In the genomic region with DNA sequence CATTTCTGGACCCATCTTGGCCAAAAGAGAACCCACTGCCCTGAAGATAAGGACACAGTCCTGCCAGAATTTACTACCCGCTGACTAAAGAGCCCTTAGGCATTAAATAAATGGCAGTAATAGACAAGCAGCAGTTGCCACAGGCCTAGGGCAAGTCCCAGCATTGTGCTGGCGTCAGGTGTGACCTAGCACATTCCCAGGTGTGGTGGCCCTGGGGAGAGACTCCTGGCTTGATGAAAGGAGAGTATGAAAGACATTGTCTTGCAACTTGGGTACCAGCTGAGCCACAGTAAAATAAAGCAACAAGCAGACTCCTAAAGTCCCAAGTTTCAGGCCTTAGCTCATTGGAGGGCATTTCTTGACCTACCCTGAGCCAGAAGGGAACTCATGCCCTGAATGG, we compare ENCODE assay signal across 23 cellular contexts.
"Had no signal": no experiment of that assay in that cellular context is flagged by ENCODE, and none has a peak within 500 bp of the region (broad histone marks: within the 10 kb centered on the region; RNA-seq: fewer than 3 reads in every experiment).

No MANE protein-coding gene starts in this region.

- DNase-seq: colonic mucosa; effector CD8-positive, alpha-beta T cell; erythroblast; esophagus squamous epithelium; foreskin melanocyte; glutamatergic neuron; heart right ventricle; hippocampal formation; immature natural killer cell; islet precursor cell; left ventricle myocardium superior; lower lobe of right lung; naive thymus-derived CD4-positive, alpha-beta T cell; nucleus accumbens; sigmoid colon; stimulated activated CD4-positive, alpha-beta T cell treated with anti-CD3 and anti-CD28 coated beads, Interleukin-2, amount 100 ng/mL, for 24 hours; stimulated activated CD4-positive, alpha-beta T cell treated with anti-CD3 and anti-CD28 coated beads, Interleukin-4, amount 100 ng/mL, for 24 hours; stimulated activated naive CD4-positive, alpha-beta T cell treated with Interleukin-2 at 50 U/mL for 16 hours; stomach; thyroid gland had no signal

- H3K4me3 ChIP-seq: colonic mucosa, esophagus squamous epithelium, heart right ventricle, lower lobe of right lung, neural progenitor cell, prostate gland, sigmoid colon, stomach, thyroid gland had no signal

- H3K4me1 ChIP-seq: colonic mucosa, esophagus squamous epithelium, heart right ventricle, lower lobe of right lung, prostate gland, sigmoid colon, stomach, thyroid gland had no signal

- H3K4me2 ChIP-seq: neural progenitor cell had no signal

- H3K9ac ChIP-seq: neural progenitor cell had no signal

- H2AFZ ChIP-seq: neural progenitor cell had no signal

- H3K27me3 ChIP-seq: colonic mucosa, esophagus squamous epithelium, heart right ventricle, neural progenitor cell, sigmoid colon, stomach, thyroid gland had no signal

- H3K27ac ChIP-seq: colonic mucosa, esophagus squamous epithelium, heart right ventricle, lower lobe of right lung, neural progenitor cell, prostate gland, sigmoid colon, stomach, thyroid gland had no signal

- H3K36me3 ChIP-seq: colonic mucosa, esophagus squamous epithelium, heart right ventricle, lower lobe of right lung, neural progenitor cell, prostate gland, sigmoid colon, stomach, thyroid gland had no signal

- H3K9me3 ChIP-seq: colonic mucosa, lower lobe of right lung, prostate gland, thyroid gland had no signal

- FAIRE-seq: endothelial cell of umbilical vein had no signal
